1 cellular context compared by ENCODE assay signal in the genomic region with DNA sequence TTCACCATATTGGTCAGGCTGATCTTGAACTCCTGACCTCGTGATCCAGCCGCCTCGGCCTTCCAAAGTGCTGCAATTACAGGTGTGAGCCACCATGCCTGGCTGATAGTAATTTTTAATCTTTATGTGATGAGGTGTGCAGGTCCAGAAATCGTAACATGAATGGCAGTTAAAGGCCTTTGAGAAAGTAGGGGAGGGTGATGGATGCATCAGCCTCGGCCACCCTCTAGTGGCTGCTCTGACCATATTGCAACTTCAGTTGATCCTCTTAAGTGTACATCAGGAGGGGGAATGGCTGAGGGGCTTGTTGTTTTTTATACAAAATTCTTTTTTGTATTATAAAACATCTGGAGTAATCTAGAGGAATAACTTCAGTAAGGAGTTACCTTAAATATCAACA.
TF ChIP-seq lines count a peak whose summit lies in the region.

No MANE protein-coding gene starts in this region.

TF ChIP-seq in H1, 55 proteins besides CTCF, POLR2A, EP300 and RAD21:
- no peak for TF ChIP-seq ASH2L (IDR thresholded peaks at IDR 0.05; ENCODE audit: low read length)
- TF ChIP-seq SIN3A (conservative IDR thresholded peaks at IDR 0.05 in 1 of 2, IDR thresholded peaks at IDR 0.05 in 1 of 2; ENCODE audit: low read depth in 1 of 2, low read length in 2 of 2), result no peak
- TF ChIP-seq JUN (IDR thresholded peaks at IDR 0.05; ENCODE audit: low read depth, low read length), result no peak
- TF ChIP-seq BACH1 (IDR thresholded peaks at IDR 0.05; ENCODE audit: low read length), result no peak
- TF ChIP-seq, protein P1, sequence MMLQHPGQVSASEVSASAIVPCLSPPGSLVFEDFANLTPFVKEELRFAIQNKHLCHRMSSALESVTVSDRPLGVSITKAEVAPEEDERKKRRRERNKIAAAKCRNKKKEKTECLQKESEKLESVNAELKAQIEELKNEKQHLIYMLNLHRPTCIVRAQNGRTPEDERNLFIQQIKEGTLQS (IDR thresholded peaks at IDR 0.05; ENCODE audit: insufficient read depth, low read depth, low read length), result no peak
- no peak for TF ChIP-seq SIX5 (IDR thresholded peaks at IDR 0.05; ENCODE audit: low read depth, low read length)
- TF ChIP-seq NANOG (IDR thresholded peaks at IDR 0.05; ENCODE audit: insufficient read depth, low read depth, low read length, poor library complexity, severe bottlenecking), result no peak
- TF ChIP-seq CTBP2 (IDR thresholded peaks at IDR 0.05; ENCODE audit: borderline replicate concordance, insufficient read depth, insufficient read length, low read length), result no peak
- no peak for TF ChIP-seq SRF (IDR thresholded peaks at IDR 0.05; ENCODE audit: low read depth, low read length)
- TF ChIP-seq, protein P2, sequence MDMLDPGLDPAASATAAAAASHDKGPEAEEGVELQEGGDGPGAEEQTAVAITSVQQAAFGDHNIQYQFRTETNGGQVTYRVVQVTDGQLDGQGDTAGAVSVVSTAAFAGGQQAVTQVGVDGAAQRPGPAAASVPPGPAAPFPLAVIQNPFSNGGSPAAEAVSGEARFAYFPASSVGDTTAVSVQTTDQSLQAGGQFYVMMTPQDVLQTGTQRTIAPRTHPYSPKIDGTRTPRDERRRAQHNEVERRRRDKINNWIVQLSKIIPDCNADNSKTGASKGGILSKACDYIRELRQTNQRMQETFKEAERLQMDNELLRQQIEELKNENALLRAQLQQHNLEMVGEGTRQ (IDR thresholded peaks at IDR 0.05; ENCODE audit: low read length), result no peak
